In genomic region chr1:3772027-3772714, GRCh38 we compare ENCODE assay signal across 8 cellular contexts. TPM values are rescaled to one million over a fixed set of nuclear protein-coding genes. Genes with fewer than 3 reads are reported as not detected.
A peak's percentile ranks its signal among the peaks of the same experiment; 100 is the strongest.
DNase-seq lines count a peak whose midpoint lies in the region; ATAC-seq, FAIRE-seq and TF ChIP-seq lines count a peak whose summit lies in the region.

No MANE protein-coding gene starts in this region.

- no peak for TF ChIP-seq POLR2A in GM12892 (IDR thresholded peaks at IDR 0.05; ENCODE audit: low read depth, low read length)

- H3K9ac ChIP-seq in duodenal mucosa (ENCODE audit: low read depth in 1 of 2, low read length in 2 of 2), result peak overlapping the region in 1 of 2 donors; percentile 10

- H3K27ac ChIP-seq in duodenal mucosa (ENCODE audit: low read depth, low read length), result no peak overlapping the region
- no peak overlapping the region for H3K27ac ChIP-seq in lung (ENCODE audit: low read depth in 1 of 2, low read length in 1 of 2)

- DNase-seq in GM12892 (ENCODE audit: insufficient read length), result peak; percentile 100
- peak; percentile 68 for DNase-seq in NCI-H460 (ENCODE audit: extremely low read depth, low read depth)
- DNase-seq in activated CD4-positive, alpha-beta T cell treated with anti-CD3 and anti-CD28 coated beads, Interleukin-2, amount 50 U/mL, for 48 hours, result peak; percentile 92 to 94
- peak; percentile 94 for DNase-seq in lung (ENCODE audit: low spot score)
- peak; percentile 74 for DNase-seq in stimulated activated CD8-positive, alpha-beta memory T cell treated with anti-CD3 and anti-CD28 coated beads, Interleukin-12 subunit alpha, Interleukin-12 subunit beta, amount 100 ng/mL, for 1 hour (ENCODE audit: low read depth)
- DNase-seq in mesenteric fat pad (ENCODE audit: low spot score), result no peak

- H3K36me3 ChIP-seq in duodenal mucosa (ENCODE audit: control insufficient read depth in 1 of 2, insufficient read depth in 2 of 2, low read length in 2 of 2) (no peaks in the 10 kb centered on the region), lung (ENCODE audit: control insufficient read depth in 2 of 2, insufficient read depth in 2 of 2, low read length in 2 of 2) (no peaks in the 10 kb centered on the region)

- 1 to 2% methylated on average over 40 to 61 of the region's 61 CpGs for whole genome bisulfite sequencing in lung, 2 donors

- TF ChIP-seq CTCF in lung (IDR thresholded peaks at IDR 0.05; ENCODE audit: control extremely low read depth, extremely low read depth), result no peak

- peak; percentile 44 for FAIRE-seq in GM12892 (lab: Jason Lieb, UNC)

- H3K4me1 ChIP-seq in duodenal mucosa (ENCODE audit: control insufficient read depth in 1 of 2, insufficient read depth in 2 of 2, low read length in 2 of 2) (peaks cover 7 to 34% of the 10 kb centered on the region in 2 donors), lung (ENCODE audit: control insufficient read depth in 2 of 2, insufficient read depth in 2 of 2, low read length in 2 of 2) (peaks cover 0 to 18% of the 10 kb centered on the region in 2 donors)

- H3K9me3 ChIP-seq in duodenal mucosa (ENCODE audit: control insufficient read depth in 1 of 2, low read length in 2 of 2), result no peaks in the 10 kb centered on the region
- H3K9me3 ChIP-seq in lung (ENCODE audit: control insufficient read depth in 2 of 2, insufficient read depth in 1 of 2, low read length in 1 of 2), result no peaks in the 10 kb centered on the region

- H3K27me3 ChIP-seq in duodenal mucosa (ENCODE audit: control insufficient read depth in 1 of 2, insufficient read depth in 2 of 2, low read length in 2 of 2), result peaks cover 9 to 16% of the 10 kb centered on the region in 2 donors
- H3K27me3 ChIP-seq in lung (ENCODE audit: control insufficient read depth, insufficient read depth), result no peaks in the 10 kb centered on the region

- H3K4me3 ChIP-seq in duodenal mucosa (ENCODE audit: low read depth in 1 of 2, low read length in 2 of 2) (peak overlapping the region; percentile 49 to 62), lung (peak overlapping the region; percentile 26)

- ATAC-seq in HG02884 (IDR thresholded peaks at IDR 0.05; ENCODE audit: unreplicated experiment) (peak; percentile 59), lung (ENCODE audit: insufficient read depth, low FRiP score) (peak; percentile 79)

RNA-seq across cellular contexts. Expression of gene SMIM1, which starts 0.4 kb away (rescaled TPM):
- polyA plus RNA-seq in GM12892 (2012; ENCODE audit: missing spikeins), result not detected
- not detected in 2 replicates for total RNA-seq in NCI-H460 (2014; rRNA removed; shearing (Covaris generic))
- polyA plus RNA-seq in NCI-H460 (2014; cell fraction: nucleus; rRNA removed), result not detected in 2 replicates
- total RNA-seq in lung (10 to 100 TPM in 1 of 2 donors, 1 to 10 TPM in 1; 8.0 to 11.0 TPM), mesenteric fat pad (3.7 TPM)
- polyA plus RNA-seq in lung, result 10 to 100 TPM; 10.7 to 15.9 TPM

RNA-seq across cellular contexts. Expression of gene CCDC27, which starts 19.9 kb away (rescaled TPM):
- polyA plus RNA-seq in GM12892 (2012; ENCODE audit: missing spikeins), result not detected
- not detected in 2 replicates for total RNA-seq in NCI-H460 (2014; rRNA removed; shearing (Covaris generic))
- not detected in 2 replicates for polyA plus RNA-seq in NCI-H460 (2014; cell fraction: nucleus; rRNA removed)
- total RNA-seq in lung (not detected), mesenteric fat pad (not detected)
- polyA plus RNA-seq in lung, result not detected

RNA-seq across cellular contexts. Expression of gene LRRC47, which starts 24.1 kb away (rescaled TPM):
- polyA plus RNA-seq in GM12892 (2012; ENCODE audit: missing spikeins), result 25.2 TPM
- total RNA-seq in NCI-H460 (2014; rRNA removed; shearing (Covaris generic)), result 19.3 and 24.6 TPM in 2 replicates
- polyA plus RNA-seq in NCI-H460 (2014; cell fraction: nucleus; rRNA removed), result 28.4 and 46.8 TPM in 2 replicates
- total RNA-seq in lung, result 10 to 100 TPM; 22.3 to 33.9 TPM
- 10 to 100 TPM; 14.4 to 18.7 TPM for polyA plus RNA-seq in lung
- 38.7 TPM for total RNA-seq in mesenteric fat pad
